ENCODE assay signal across 12 cellular contexts in the genomic region with DNA sequence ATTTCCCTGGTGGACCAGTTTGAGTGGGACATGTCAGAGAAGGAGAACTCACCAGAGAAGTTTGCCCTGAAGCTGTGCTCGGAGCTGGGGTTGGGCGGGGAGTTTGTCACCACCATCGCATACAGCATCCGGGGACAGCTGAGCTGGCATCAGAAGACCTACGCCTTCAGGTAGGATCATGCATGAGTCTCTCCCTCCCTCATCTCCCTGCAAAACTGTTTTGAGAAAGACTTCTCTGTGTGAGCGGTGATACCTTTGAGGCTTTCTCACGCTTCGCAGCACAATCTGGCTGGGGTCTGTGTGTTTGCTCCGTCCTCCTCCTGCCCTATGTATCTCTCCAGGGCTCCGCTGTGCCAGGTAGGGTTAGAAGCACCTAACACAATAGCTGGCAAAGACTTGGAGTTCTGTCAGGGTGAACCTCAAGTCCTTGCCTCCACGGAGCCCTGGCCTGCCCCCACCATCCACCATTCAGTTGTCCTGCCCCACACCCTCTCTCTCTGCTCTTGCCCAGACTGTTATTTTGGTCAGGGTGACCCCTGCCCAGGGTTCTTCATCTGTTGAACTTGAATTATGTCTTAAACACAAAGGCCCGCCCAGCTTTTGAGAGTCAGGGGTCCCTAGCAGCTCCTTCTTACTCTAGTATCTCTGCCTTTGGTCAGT. TPM values are rescaled to one million over a fixed set of nuclear protein-coding genes. Genes with fewer than 3 reads are reported as not detected.
DNase-seq lines count a peak whose midpoint lies in the region; ATAC-seq and TF ChIP-seq lines count a peak whose summit lies in the region.
"Had no signal": no experiment of that assay in that cellular context is flagged by ENCODE, and none has a peak within 500 bp of the region (broad histone marks: within the 10 kb centered on the region; RNA-seq: fewer than 3 reads in every experiment).

No MANE protein-coding gene starts in this region.

- no peak for DNase-seq in activated CD8-positive, alpha-beta memory T cell treated with anti-CD3 and anti-CD28 coated beads, Interleukin-2, amount 10 ng/mL, durations not matched to agents 7 days and 5 days
- no peak for DNase-seq in activated CD8-positive, alpha-beta memory T cell treated with anti-CD3 and anti-CD28 coated beads, Interleukin-2, amount 50 U/mL, for 48 hours
- DNase-seq in WTC11 (ENCODE audit: low spot score) = no peak
- no peak for DNase-seq in left ventricle myocardium inferior
- no peak for DNase-seq in stimulated activated CD4-positive, alpha-beta T cell treated with anti-CD3 and anti-CD28 coated beads, Interleukin-4, amount 100 ng/mL, for 4 hours
- DNase-seq: DMS153, NCI-H1694 treated with DMSO at 0.1 percent for 48 hours, transverse colon had no signal

- peak overlapping the region; percentile 85 for H3K27ac Mint-ChIP-seq in activated CD8-positive, alpha-beta memory T cell treated with anti-CD3 and anti-CD28 coated beads, Interleukin-2, amount 10 ng/mL, durations not matched to agents 7 days and 5 days
- H3K27ac Mint-ChIP-seq in WTC11 = peak overlapping the region; percentile 94

- H3K36me3 Mint-ChIP-seq in activated CD8-positive, alpha-beta memory T cell treated with anti-CD3 and anti-CD28 coated beads, Interleukin-2, amount 10 ng/mL, durations not matched to agents 7 days and 5 days = peaks cover 60% of the 10 kb centered on the region
- H3K36me3 Mint-ChIP-seq in WTC11 = peaks cover 80% of the 10 kb centered on the region

- no peak overlapping the region for H3K4me3 Mint-ChIP-seq in activated CD8-positive, alpha-beta memory T cell treated with anti-CD3 and anti-CD28 coated beads, Interleukin-2, amount 10 ng/mL, durations not matched to agents 7 days and 5 days
- no peak overlapping the region for H3K4me3 Mint-ChIP-seq in WTC11

- H3K27ac ChIP-seq in left ventricle myocardium inferior (replicated peaks) = peak overlapping the region; percentile 96
- peak overlapping the region in 19 of 21 experiments; percentile 2 to 79 (median 48) for H3K27ac ChIP-seq in skin epidermis
- H3K27ac ChIP-seq: transverse colon had no signal

- no peak for TF ChIP-seq POLR2A in GM18505 (IDR thresholded peaks at IDR 0.05; ENCODE audit: borderline replicate concordance, extremely low read depth, insufficient read depth, insufficient read length)

- H3K4me1 Mint-ChIP-seq in activated CD8-positive, alpha-beta memory T cell treated with anti-CD3 and anti-CD28 coated beads, Interleukin-2, amount 10 ng/mL, durations not matched to agents 7 days and 5 days = peaks cover 48% of the 10 kb centered on the region
- H3K4me1 Mint-ChIP-seq in WTC11 = peaks cover 12% of the 10 kb centered on the region

- TF ChIP-seq CTCF in WTC11 (IDR thresholded peaks at IDR 0.05) (no peak), left ventricle myocardium inferior (IDR thresholded peaks at IDR 0.05; ENCODE audit: borderline replicate concordance) (no peak)

- CTCF ChIA-PET in activated CD8-positive, alpha-beta memory T cell treated with anti-CD3 and anti-CD28 coated beads, Interleukin-2, amount 10 ng/mL, durations not matched to agents 7 days and 5 days (lab: Charles Lee) = no interaction called here
- CTCF ChIA-PET in WTC11 (lab: Charles Lee) = interaction anchor here (0.6 to 1.2 kb wide), 3 partner anchors 11 to 967 kb away, joined by 3 to 5 read pairs (median 4); no protein-coding TSS in a partner anchor

- POLR2A ChIA-PET in WTC11 (lab: Charles Lee) = interaction anchor here (0.8 kb wide), 1 partner anchor 14 kb away, joined by 3 read pairs; no protein-coding TSS in a partner anchor

- H3K9me3 ChIP-seq in left ventricle myocardium inferior (replicated peaks) = no peaks in the 10 kb centered on the region
- H3K9me3 ChIP-seq: transverse colon had no signal

- H3K27me3 ChIP-seq in left ventricle myocardium inferior (ENCODE audit: low read depth) = no peaks in the 10 kb centered on the region
- H3K27me3 ChIP-seq: transverse colon had no signal

- H3K36me3 ChIP-seq in left ventricle myocardium inferior = peaks cover 75% of the 10 kb centered on the region

- no peak overlapping the region for H3K4me3 ChIP-seq in left ventricle myocardium inferior
- no peak overlapping the region for H3K4me3 ChIP-seq in skin epidermis
- H3K4me3 ChIP-seq: transverse colon had no signal

- H3K9me3 Mint-ChIP-seq in activated CD8-positive, alpha-beta memory T cell treated with anti-CD3 and anti-CD28 coated beads, Interleukin-2, amount 10 ng/mL, durations not matched to agents 7 days and 5 days (ENCODE audit: low read depth) = no peaks in the 10 kb centered on the region
- no peaks in the 10 kb centered on the region for H3K9me3 Mint-ChIP-seq in WTC11

- peaks cover 96% of the 10 kb centered on the region for H3K4me1 ChIP-seq in left ventricle myocardium inferior

- intact Hi-C loops in left ventricle myocardium inferior (cut with micrococcal nuclease) = no loop called here

- ATAC-seq in activated CD8-positive, alpha-beta memory T cell treated with anti-CD3 and anti-CD28 coated beads, Interleukin-2, amount 10 ng/mL, durations not matched to agents 7 days and 5 days = no peak
- ATAC-seq in WTC11 = no peak
- no peak for ATAC-seq in GM18505 (IDR thresholded peaks at IDR 0.05; ENCODE audit: unreplicated experiment)
- no peak for ATAC-seq in GM21529 (IDR thresholded peaks at IDR 0.05; ENCODE audit: unreplicated experiment)
- ATAC-seq: right cardiac atrium had no signal

- no peaks in the 10 kb centered on the region for H3K27me3 Mint-ChIP-seq in activated CD8-positive, alpha-beta memory T cell treated with anti-CD3 and anti-CD28 coated beads, Interleukin-2, amount 10 ng/mL, durations not matched to agents 7 days and 5 days
- no peaks in the 10 kb centered on the region; the same call in 1 of the 2 replicates for H3K27me3 Mint-ChIP-seq in WTC11 (ENCODE audit: low read depth)

TF ChIP-seq in WTC11, 78 proteins besides CTCF, POLR2A, EP300 and RAD21 (continues in another document):
- TF ChIP-seq NR1H2 (CRISPR knock-in tag; IDR thresholded peaks at IDR 0.05) = no peak
- TF ChIP-seq GRHL2 (CRISPR knock-in tag; IDR thresholded peaks at IDR 0.05; ENCODE audit: insufficient replicate concordance, severe bottlenecking) = no peak
- TF ChIP-seq NFYB (CRISPR knock-in tag; conservative IDR thresholded peaks at IDR 0.05; ENCODE audit: low read depth) = no peak
- no peak for TF ChIP-seq NR3C1 (CRISPR knock-in tag; conservative IDR thresholded peaks at IDR 0.05; ENCODE audit: low read depth)
- TF ChIP-seq, protein P1, sequence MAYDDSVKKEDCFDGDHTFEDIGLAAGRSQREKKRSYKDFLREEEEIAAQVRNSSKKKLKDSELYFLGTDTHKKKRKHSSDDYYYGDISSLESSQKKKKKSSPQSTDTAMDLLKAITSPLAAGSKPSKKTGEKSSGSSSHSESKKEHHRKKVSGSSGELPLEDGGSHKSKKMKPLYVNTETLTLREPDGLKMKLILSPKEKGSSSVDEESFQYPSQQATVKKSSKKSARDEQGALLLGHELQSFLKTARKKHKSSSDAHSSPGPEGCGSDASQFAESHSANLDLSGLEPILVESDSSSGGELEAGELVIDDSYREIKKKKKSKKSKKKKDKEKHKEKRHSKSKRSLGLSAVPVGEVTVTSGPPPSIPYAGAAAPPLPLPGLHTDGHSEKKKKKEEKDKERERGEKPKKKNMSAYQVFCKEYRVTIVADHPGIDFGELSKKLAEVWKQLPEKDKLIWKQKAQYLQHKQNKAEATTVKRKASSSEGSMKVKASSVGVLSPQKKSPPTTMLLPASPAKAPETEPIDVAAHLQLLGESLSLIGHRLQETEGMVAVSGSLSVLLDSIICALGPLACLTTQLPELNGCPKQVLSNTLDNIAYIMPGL (CRISPR knock-in tag; IDR thresholded peaks at IDR 0.05) = no peak

RNA-seq across cellular contexts. Expression of a gene that starts 13.4 kb away (rescaled TPM):
- 10 to 100 TPM; 14.6 to 18.1 TPM for total RNA-seq in activated CD8-positive, alpha-beta memory T cell treated with anti-CD3 and anti-CD28 coated beads, Interleukin-2, amount 10 ng/mL, durations not matched to agents 7 days and 5 days
- total RNA-seq in WTC11 (2021) (10.9 to 12.5 TPM (median 11.3 TPM) in 3 replicates), left ventricle myocardium inferior (2.0 TPM)

RNA-seq across cellular contexts. Expression of a gene that starts 32.3 kb away (rescaled TPM):
- total RNA-seq in activated CD8-positive, alpha-beta memory T cell treated with anti-CD3 and anti-CD28 coated beads, Interleukin-2, amount 10 ng/mL, durations not matched to agents 7 days and 5 days = 10 to 100 TPM in 1 of 2 experiments, 1 to 10 TPM in 1; 8.1 to 10.7 TPM
- 17.2 to 21.1 TPM (median 19.9 TPM) in 3 replicates for total RNA-seq in WTC11 (2021)
- total RNA-seq in left ventricle myocardium inferior = 22.0 TPM

RNA-seq across cellular contexts. Expression of a gene that starts 38.6 kb away (rescaled TPM):
- 100 to 1,000 TPM; 117 to 137 TPM for total RNA-seq in activated CD8-positive, alpha-beta memory T cell treated with anti-CD3 and anti-CD28 coated beads, Interleukin-2, amount 10 ng/mL, durations not matched to agents 7 days and 5 days
- total RNA-seq in WTC11 (2021) (135 to 149 TPM (median 146 TPM) in 3 replicates), left ventricle myocardium inferior (52.0 TPM)

RNA-seq across cellular contexts. Expression of a gene that starts 52.7 kb away (rescaled TPM):
- 1 to 10 TPM in 1 of 2 experiments, under 1 TPM in 1; 0.91 to 1.0 TPM for total RNA-seq in activated CD8-positive, alpha-beta memory T cell treated with anti-CD3 and anti-CD28 coated beads, Interleukin-2, amount 10 ng/mL, durations not matched to agents 7 days and 5 days
- total RNA-seq in WTC11 (2021) (14.5 to 16.5 TPM (median 16.2 TPM) in 3 replicates), left ventricle myocardium inferior (16.9 TPM)

RNA-seq across cellular contexts. Expression of a gene that starts 57.6 kb away (rescaled TPM):
- 100 to 1,000 TPM; 155 to 159 TPM for total RNA-seq in activated CD8-positive, alpha-beta memory T cell treated with anti-CD3 and anti-CD28 coated beads, Interleukin-2, amount 10 ng/mL, durations not matched to agents 7 days and 5 days
- total RNA-seq in WTC11 (2021) (170 to 198 TPM (median 171 TPM) in 3 replicates), left ventricle myocardium inferior (1,446 TPM)
